Comparison of ENCODE assay signal across 8 cellular contexts in the genomic region with DNA sequence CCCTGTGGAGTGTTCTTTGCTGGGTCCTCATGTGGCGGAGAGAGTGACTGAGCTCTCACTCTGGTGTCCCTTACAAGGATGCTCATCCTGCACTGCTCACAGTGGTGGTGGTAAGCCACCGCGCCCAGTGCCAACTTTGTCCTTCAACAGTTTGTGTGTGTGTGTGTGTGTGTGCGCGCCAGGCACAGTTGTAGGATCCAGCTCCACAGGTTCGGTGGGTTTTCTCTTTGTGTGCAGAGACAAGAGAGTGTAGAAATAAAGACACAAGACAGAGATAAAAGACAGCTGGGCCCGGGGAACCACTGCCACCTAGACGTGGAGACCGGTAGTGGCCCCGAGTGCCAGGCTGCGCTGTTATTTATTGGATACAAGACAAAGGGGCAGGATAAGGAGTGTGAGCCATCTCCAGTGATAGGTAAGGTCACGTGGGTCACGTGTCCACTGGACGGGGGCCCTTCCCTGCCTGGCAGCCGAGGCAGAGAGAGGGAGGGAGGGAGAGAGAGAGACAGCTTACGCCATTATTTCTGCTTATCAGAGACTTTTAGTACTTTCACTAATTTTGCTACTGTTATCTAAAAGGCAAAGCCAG.
A peak's percentile ranks its signal among the peaks of the same experiment; 100 is the strongest.
DNase-seq lines count a peak whose midpoint lies in the region; TF ChIP-seq lines count a peak whose summit lies in the region.
"Not testable (repeated sequence)": the region's sequence is repeated elsewhere in the genome, so short reads cannot be mapped to it uniquely, and the experiment has no call there.

No MANE protein-coding gene starts in this region.

- H3K27me3 Mint-ChIP-seq in nephron progenitor cell (ENCODE audit: low read depth, poor library complexity) = not testable (repeated sequence)

- intact Hi-C loops in head of caudate nucleus (cut with DNase I) = not testable (repeated sequence)

- H3K4me3 Mint-ChIP-seq in nephron progenitor cell = peak overlapping the region; percentile 71

- H3K27ac Mint-ChIP-seq in nephron progenitor cell = peak overlapping the region; percentile 99

- not testable (repeated sequence) for H3K4me3 ChIP-seq in WI38 (ENCODE audit: low read depth, low read length)

- TF ChIP-seq CTCF in WI38 (IDR thresholded peaks at IDR 0.05; ENCODE audit: low read depth, low read length) (peak; percentile 23; the same call in 1 of the 2 replicates), nephron progenitor cell (IDR thresholded peaks at IDR 0.05) (peak; percentile 64)

- not testable (repeated sequence) for H3K36me3 Mint-ChIP-seq in nephron progenitor cell (ENCODE audit: low read depth)

- H3K4me1 Mint-ChIP-seq in nephron progenitor cell = peaks cover 26% of the 10 kb centered on the region

- DNase-seq in COLO668 (lab: John Stamatoyannopoulos, UW; ENCODE audit: unreplicated experiment) = peak; percentile 90
- peak; percentile 56 for DNase-seq in HuH-7 (ENCODE audit: low spot score)
- peak; percentile 41 for DNase-seq in NCI-H524 treated with DMSO at 0.1 percent for 48 hours (lab: John Stamatoyannopoulos, UW)
- peak in 40 of 56 donors; percentile 2 to 77 (median 20) for DNase-seq in amygdala (lab: John Stamatoyannopoulos, UW)
- DNase-seq in head of caudate nucleus = peak; percentile 33 to 84 (median 68)
- DNase-seq in nephron progenitor cell = peak; percentile 76
- DNase-seq in stimulated activated CD8-positive, alpha-beta memory T cell treated with anti-CD3 and anti-CD28 coated beads, Interleukin-2, amount 100 ng/mL, for 48 hours (ENCODE audit: low read depth in 2 of 2) = peak; percentile 31 to 64

- H3K9me3 Mint-ChIP-seq in nephron progenitor cell = not testable (repeated sequence)

Comparison
In these comparisons a context has a peak if more than half of its experiments do, and no peak if none do; other contexts are left out.
1. DNase-seq: peak in every context shown above with its lines; median percentile 90 in COLO668; 76 in nephron progenitor cell; 68 in head of caudate nucleus; 56 in HuH-7; 48 in stimulated activated CD8-positive, alpha-beta memory T cell treated with anti-CD3 and anti-CD28 coated beads, Interleukin-2, amount 100 ng/mL, for 48 hours; 41 in NCI-H524 treated with DMSO at 0.1 percent for 48 hours; 20 in amygdala.